Comparison of ENCODE assay signal across 24 cellular contexts in genomic region chr21:42597487-42598158, GRCh38.
"Had no signal": no experiment of that assay in that cellular context is flagged by ENCODE, and none has a peak within 500 bp of the region (broad histone marks: within the 10 kb centered on the region; RNA-seq: fewer than 3 reads in every experiment).

No MANE protein-coding gene starts in this region.

- H3K4me2 ChIP-seq: neural progenitor cell, smooth muscle cell had no signal

- H2AFZ ChIP-seq: neural progenitor cell had no signal

- H3K4me3 ChIP-seq: left ventricle myocardium inferior, neural progenitor cell, ovary, right atrium auricular region, right lobe of liver, smooth muscle cell, tibial nerve, uterus had no signal

- H3K9ac ChIP-seq: neural progenitor cell had no signal

- DNase-seq: hypothalamus; immature natural killer cell; left ventricle myocardium inferior; naive B cell; natural killer cell; nephron progenitor cell; occipital lobe; right lobe of liver; stimulated activated CD4-positive, alpha-beta T cell treated with anti-CD3 and anti-CD28 coated beads, Interleukin-1b, Interleukin-23, amount 100 ng/mL, for 48 hours; stimulated activated CD4-positive, alpha-beta T cell treated with anti-CD3 and anti-CD28 coated beads, Interleukin-2, amount 100 ng/mL, for 48 hours; stimulated activated CD4-positive, alpha-beta T cell treated with anti-CD3 and anti-CD28 coated beads, Interleukin-4, amount 100 ng/mL, for 4 hours; stimulated activated CD8-positive, alpha-beta memory T cell treated with anti-CD3 and anti-CD28 coated beads, Interleukin-4, amount 100 ng/mL, for 48 hours; stimulated activated naive CD4-positive, alpha-beta T cell treated with Interleukin-2 at 50 U/mL for 16 hours; stimulated activated naive CD8-positive, alpha-beta T cell treated with anti-CD3 and anti-CD28 coated beads, Interleukin-15, amount 100 ng/mL, for 72 hours; substantia nigra; uterus had no signal

- H3K27me3 ChIP-seq: ovary, right atrium auricular region, right lobe of liver, tibial nerve, uterus had no signal

- H3K36me3 ChIP-seq: left ventricle myocardium inferior, neural progenitor cell, neutrophil, ovary, right atrium auricular region, right lobe of liver, tibial nerve, uterus had no signal

- H3K27ac ChIP-seq: left ventricle myocardium inferior, neural progenitor cell, neutrophil, ovary, right atrium auricular region, right lobe of liver, tibial nerve, uterus had no signal

- H3K4me1 ChIP-seq: uterus had no signal

- FAIRE-seq: islet of Langerhans had no signal

- ATAC-seq: natural killer cell; right lobe of liver; stimulated activated memory B cell treated with anti-CD40 and anti-IgM and Interleukin-4, amounts not matched to agents 10 μg/mL and 1 μg/mL and 100 μg/mL, for 72 hours; stimulated activated naive CD8-positive, alpha-beta T cell treated with anti-CD3 and anti-CD28 coated beads, Interleukin-15, amount 100 ng/mL, for 72 hours had no signal

- H3K9me3 ChIP-seq: neutrophil, ovary, right lobe of liver, uterus had no signal
